In the genomic region with DNA sequence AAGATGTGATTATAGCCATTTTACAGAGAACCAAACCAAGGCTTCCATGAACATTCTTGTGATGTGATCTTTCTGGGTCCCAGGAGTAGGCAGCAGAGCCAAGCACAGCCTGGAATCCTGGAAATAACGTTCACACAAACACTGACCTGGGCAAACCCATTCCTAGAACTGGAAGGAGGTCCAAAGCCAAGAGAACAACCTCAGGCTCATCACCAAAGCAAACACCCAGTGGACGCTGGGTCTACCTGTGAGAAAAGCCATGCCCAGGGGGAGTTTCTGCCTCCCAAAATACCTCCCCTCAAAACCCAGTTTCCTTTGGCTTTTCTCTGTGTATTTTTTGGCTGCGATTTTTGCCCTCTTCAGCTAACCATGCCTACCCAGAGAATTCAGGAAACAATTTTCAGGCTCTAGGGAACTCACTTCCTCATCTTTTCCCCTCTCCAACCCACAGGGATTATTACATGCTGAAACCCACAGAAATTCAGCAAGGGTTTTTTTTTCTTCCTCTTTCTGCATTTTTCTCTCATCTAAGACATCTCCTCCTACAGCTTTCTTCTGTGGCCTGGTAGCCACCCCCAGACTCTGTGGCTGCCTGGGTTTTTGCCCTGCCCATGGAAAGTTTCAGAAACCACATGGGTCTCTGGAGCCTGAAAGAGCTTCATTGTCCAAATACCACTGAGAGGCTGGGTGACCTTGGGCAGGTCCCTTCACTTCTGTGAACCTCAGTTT, we compare ENCODE assay signal across 9 cellular contexts.
DNase-seq lines count a peak whose midpoint lies in the region; ATAC-seq and TF ChIP-seq lines count a peak whose summit lies in the region.
"Had no signal": no experiment of that assay in that cellular context is flagged by ENCODE, and none has a peak within 500 bp of the region (broad histone marks: within the 10 kb centered on the region; RNA-seq: fewer than 3 reads in every experiment).

No MANE protein-coding gene starts in this region.

- intact Hi-C loops in activated T-helper 1 cell treated with anti-CD3 and anti-CD28 coated beads, Interleukin-12 subunit alpha, Interleukin-12 subunit beta, Interleukin-2, Interleukin-4 antibody, amounts not matched to agents 30 ng/mL and 10 ng/mL and 1 ng/mL, durations not matched to agents 14 hours and 24 hours and 36 hours (cut with micrococcal nuclease) = loop anchor here (1.0 to 10.0 kb wide), 7 partner anchors 56 to 946 kb away; a partner anchor contains a TSS
- intact Hi-C loops in natural killer cell (cut with micrococcal nuclease) = no loop called here

- DNase-seq in activated CD4-positive, alpha-beta T cell treated with anti-CD3 and anti-CD28 coated beads, Interleukin-2, amount 50 U/mL, for 48 hours = peak; percentile 36 to 60
- DNase-seq in activated CD4-positive, alpha-beta T cell treated with anti-CD3 and anti-CD28 coated beads for 1 hour = no peak
- DNase-seq in activated T-helper 1 cell treated with anti-CD3 and anti-CD28 coated beads, Interleukin-12 subunit alpha, Interleukin-12 subunit beta, Interleukin-2, Interleukin-4 antibody, amounts not matched to agents 30 ng/mL and 10 ng/mL and 1 ng/mL, durations not matched to agents 14 hours and 24 hours and 36 hours (ENCODE audit: low spot score) = peak; percentile 7
- peak; percentile 34 to 39 for DNase-seq in stimulated activated CD8-positive, alpha-beta memory T cell treated with anti-CD3 and anti-CD28 coated beads, Interleukin-15, amount 100 ng/mL, for 48 hours (ENCODE audit: low read depth in 2 of 2)
- DNase-seq in islet precursor cell (no peak), natural killer cell (no peak), nephron progenitor cell (no peak)

- peak overlapping the region; percentile 78 for H3K27ac Mint-ChIP-seq in activated T-helper 1 cell treated with anti-CD3 and anti-CD28 coated beads, Interleukin-12 subunit alpha, Interleukin-12 subunit beta, Interleukin-2, Interleukin-4 antibody, amounts not matched to agents 30 ng/mL and 10 ng/mL and 1 ng/mL, durations not matched to agents 14 hours and 24 hours and 36 hours
- H3K27ac Mint-ChIP-seq in natural killer cell (no peak overlapping the region), nephron progenitor cell (no peak overlapping the region)

- H3K4me3 Mint-ChIP-seq in activated T-helper 1 cell treated with anti-CD3 and anti-CD28 coated beads, Interleukin-12 subunit alpha, Interleukin-12 subunit beta, Interleukin-2, Interleukin-4 antibody, amounts not matched to agents 30 ng/mL and 10 ng/mL and 1 ng/mL, durations not matched to agents 14 hours and 24 hours and 36 hours = peak overlapping the region; percentile 1
- H3K4me3 Mint-ChIP-seq in natural killer cell (no peak overlapping the region), nephron progenitor cell (no peak overlapping the region)

- no peaks in the 10 kb centered on the region for H3K9me3 Mint-ChIP-seq in activated T-helper 1 cell treated with anti-CD3 and anti-CD28 coated beads, Interleukin-12 subunit alpha, Interleukin-12 subunit beta, Interleukin-2, Interleukin-4 antibody, amounts not matched to agents 30 ng/mL and 10 ng/mL and 1 ng/mL, durations not matched to agents 14 hours and 24 hours and 36 hours
- H3K9me3 Mint-ChIP-seq in natural killer cell = no peaks in the 10 kb centered on the region
- no peaks in the 10 kb centered on the region for H3K9me3 Mint-ChIP-seq in nephron progenitor cell

- H3K27me3 Mint-ChIP-seq in activated T-helper 1 cell treated with anti-CD3 and anti-CD28 coated beads, Interleukin-12 subunit alpha, Interleukin-12 subunit beta, Interleukin-2, Interleukin-4 antibody, amounts not matched to agents 30 ng/mL and 10 ng/mL and 1 ng/mL, durations not matched to agents 14 hours and 24 hours and 36 hours (ENCODE audit: insufficient read depth) = peaks cover 17% of the 10 kb centered on the region
- H3K27me3 Mint-ChIP-seq in natural killer cell (ENCODE audit: low read depth in 2 of 2) = peaks cover 16 to 48% of the 10 kb centered on the region in 2 donors
- H3K27me3 Mint-ChIP-seq in nephron progenitor cell (ENCODE audit: low read depth, poor library complexity) = peaks cover 10% of the 10 kb centered on the region

- ATAC-seq in HG02852 (IDR thresholded peaks at IDR 0.05; ENCODE audit: unreplicated experiment) (peak; percentile 79), natural killer cell (no peak)
- ATAC-seq: K562 had no signal

- H3K36me3 Mint-ChIP-seq in activated T-helper 1 cell treated with anti-CD3 and anti-CD28 coated beads, Interleukin-12 subunit alpha, Interleukin-12 subunit beta, Interleukin-2, Interleukin-4 antibody, amounts not matched to agents 30 ng/mL and 10 ng/mL and 1 ng/mL, durations not matched to agents 14 hours and 24 hours and 36 hours (ENCODE audit: low read depth) = peaks cover 4% of the 10 kb centered on the region
- H3K36me3 Mint-ChIP-seq in natural killer cell = no peaks in the 10 kb centered on the region
- H3K36me3 Mint-ChIP-seq in nephron progenitor cell (ENCODE audit: low read depth) = no peaks in the 10 kb centered on the region

- no peak for TF ChIP-seq CTCF in natural killer cell (IDR thresholded peaks at IDR 0.05)
- TF ChIP-seq CTCF in nephron progenitor cell (IDR thresholded peaks at IDR 0.05) = no peak

- peaks cover 47% of the 10 kb centered on the region for H3K4me1 Mint-ChIP-seq in activated T-helper 1 cell treated with anti-CD3 and anti-CD28 coated beads, Interleukin-12 subunit alpha, Interleukin-12 subunit beta, Interleukin-2, Interleukin-4 antibody, amounts not matched to agents 30 ng/mL and 10 ng/mL and 1 ng/mL, durations not matched to agents 14 hours and 24 hours and 36 hours (ENCODE audit: low read depth)
- H3K4me1 Mint-ChIP-seq in natural killer cell (peaks cover 0 to 5% of the 10 kb centered on the region in 2 donors), nephron progenitor cell (peaks cover 11% of the 10 kb centered on the region)

Comparison
In these comparisons a context has a peak if more than half of its experiments do, and no peak if none do; other contexts are left out.
1. DNase-seq: peak in activated CD4-positive, alpha-beta T cell treated with anti-CD3 and anti-CD28 coated beads, Interleukin-2, amount 50 U/mL, for 48 hours (2 of 2), activated T-helper 1 cell treated with anti-CD3 and anti-CD28 coated beads, Interleukin-12 subunit alpha, Interleukin-12 subunit beta, Interleukin-2, Interleukin-4 antibody, amounts not matched to agents 30 ng/mL and 10 ng/mL and 1 ng/mL, durations not matched to agents 14 hours and 24 hours and 36 hours (single experiment) and stimulated activated CD8-positive, alpha-beta memory T cell treated with anti-CD3 and anti-CD28 coated beads, Interleukin-15, amount 100 ng/mL, for 48 hours (2 of 2); none in activated CD4-positive, alpha-beta T cell treated with anti-CD3 and anti-CD28 coated beads for 1 hour (single experiment), islet precursor cell (single experiment), natural killer cell (single experiment) and nephron progenitor cell (single experiment).